Comparison of ENCODE assay signal across 21 cellular contexts in genomic region chr14:31124197-31124596, GRCh38.
DNase-seq lines count a peak whose midpoint lies in the region; ATAC-seq and TF ChIP-seq lines count a peak whose summit lies in the region.
"Had no signal": no experiment of that assay in that cellular context is flagged by ENCODE, and none has a peak within 500 bp of the region (broad histone marks: within the 10 kb centered on the region; RNA-seq: fewer than 3 reads in every experiment).

No MANE protein-coding gene starts in this region.

- no peak overlapping the region for H3K4me2 ChIP-seq in OCI-LY7 (ENCODE audit: low read length)
- H3K4me2 ChIP-seq: neural progenitor cell, smooth muscle cell had no signal

- intact Hi-C loops in OCI-LY7 (cut with micrococcal nuclease; ENCODE audit: unreplicated experiment), result no loop called here
- intact Hi-C loops in testis (cut with DNase I; ENCODE audit: low total_unique reads), result no loop called here
- intact Hi-C loops in vagina (cut with DNase I), result no loop called here

- H3K9me3 Mint-ChIP-seq in activated T-cell treated with anti-CD3 and anti-CD28 coated beads, Interleukin-2, amount 50 U/mL, for 4 hours, result no peaks in the 10 kb centered on the region
- H3K9me3 Mint-ChIP-seq in activated naive CD8-positive, alpha-beta T cell treated with anti-CD3 and anti-CD28 coated beads, Interleukin-2, amount 10 ng/mL, durations not matched to agents 7 days and 5 days, result no peaks in the 10 kb centered on the region
- H3K9me3 Mint-ChIP-seq in progenitor cell of endocrine pancreas (ENCODE audit: low read depth), result no peaks in the 10 kb centered on the region
- H3K9me3 Mint-ChIP-seq: activated T-cell treated with anti-CD3 and anti-CD28 coated beads, Interleukin-2, amount 50 U/mL, for 24 hours; neural progenitor cell had no signal

- peaks cover 4% of the 10 kb centered on the region; the same call in 1 of the 2 replicates for H4K20me1 ChIP-seq in OCI-LY7 (ENCODE audit: insufficient read depth, low read length)

- TF ChIP-seq POLR2A in testis (IDR thresholded peaks at IDR 0.05) (no peak), vagina (IDR thresholded peaks at IDR 0.05) (no peak)

- peaks cover 7% of the 10 kb centered on the region for H3K4me1 ChIP-seq in OCI-LY7 (ENCODE audit: insufficient read depth, low read length, poor library complexity, severe bottlenecking)
- no peaks in the 10 kb centered on the region for H3K4me1 ChIP-seq in testis
- H3K4me1 ChIP-seq in vagina, result no peaks in the 10 kb centered on the region
- H3K4me1 ChIP-seq: esophagus muscularis mucosa, neural progenitor cell, SJSA1 had no signal

- H3K27me3 Mint-ChIP-seq in activated T-cell treated with anti-CD3 and anti-CD28 coated beads, Interleukin-2, amount 50 U/mL, for 4 hours (ENCODE audit: low read depth), result no peaks in the 10 kb centered on the region
- no peaks in the 10 kb centered on the region for H3K27me3 Mint-ChIP-seq in activated naive CD8-positive, alpha-beta T cell treated with anti-CD3 and anti-CD28 coated beads, Interleukin-2, amount 10 ng/mL, durations not matched to agents 7 days and 5 days
- no peaks in the 10 kb centered on the region for H3K27me3 Mint-ChIP-seq in progenitor cell of endocrine pancreas
- H3K27me3 Mint-ChIP-seq: activated T-cell treated with anti-CD3 and anti-CD28 coated beads, Interleukin-2, amount 50 U/mL, for 24 hours had no signal

- H2AFZ ChIP-seq in OCI-LY7 (ENCODE audit: low read length), result no peak overlapping the region
- H2AFZ ChIP-seq: neural progenitor cell had no signal

- peaks cover 93% of the 10 kb centered on the region for H3K36me3 ChIP-seq in OCI-LY7 (ENCODE audit: insufficient read depth, low read length)
- H3K36me3 ChIP-seq in testis (ENCODE audit: low read depth, missing control alignments), result no peaks in the 10 kb centered on the region
- peaks cover 0 to 74% of the 10 kb centered on the region in 2 donors for H3K36me3 ChIP-seq in vagina

- POLR2A ChIA-PET in OCI-LY7 (lab: Charles Lee), result interaction anchor here (1.0 kb wide), 1 partner anchor 168 kb away, joined by 6 read pairs; no protein-coding TSS in a partner anchor
- POLR2A ChIA-PET in activated naive CD8-positive, alpha-beta T cell treated with anti-CD3 and anti-CD28 coated beads, Interleukin-2, amount 10 ng/mL, durations not matched to agents 7 days and 5 days (lab: Charles Lee), result interaction anchor here (0.8 kb wide), 1 partner anchor 83 kb away, joined by 4 read pairs; the partner anchor contains the start of gene HECTD1

- no peaks in the 10 kb centered on the region for H3K79me2 ChIP-seq in OCI-LY7 (ENCODE audit: insufficient read depth, low read depth, low read length)

- H3K9me3 ChIP-seq in OCI-LY7 (ENCODE audit: low read length) (no peaks in the 10 kb centered on the region), testis (no peaks in the 10 kb centered on the region), vagina (no peaks in the 10 kb centered on the region)
- H3K9me3 ChIP-seq: esophagus muscularis mucosa, SJSA1 had no signal

- DNase-seq in activated T-cell treated with anti-CD3 and anti-CD28 coated beads, Interleukin-2, amount 50 U/mL, for 4 hours, result no peak
- DNase-seq in activated T-cell treated with anti-CD3 and anti-CD28 coated beads, Interleukin-2, amount 50 U/mL, for 48 hours, result no peak
- no peak for DNase-seq in OCI-LY7 (ENCODE audit: low spot score)
- no peak for DNase-seq in activated naive CD8-positive, alpha-beta T cell treated with anti-CD3 and anti-CD28 coated beads, Interleukin-2, amount 10 ng/mL, durations not matched to agents 7 days and 5 days
- DNase-seq in progenitor cell of endocrine pancreas (ENCODE audit: low spot score, unreplicated experiment), result no peak
- no peak for DNase-seq in testis
- DNase-seq in vagina (ENCODE audit: extremely low spot score in 2 of 2), result no peak
- DNase-seq in SW 1271 (lab: John Stamatoyannopoulos, UW), result no peak
- DNase-seq: activated CD4-positive, CD25-positive, alpha-beta regulatory T cell treated with anti-CD3 and anti-CD28 coated beads, Interleukin-2, amount 50 U/mL, for 72 hours; activated T-cell treated with anti-CD3 and anti-CD28 coated beads, Interleukin-2, amount 50 U/mL, for 24 hours; aorta; cerebellar nuclear complex; left colon; MM.1S; NCI-H1694; T1000 had no signal

- no peak overlapping the region for H3K4me3 ChIP-seq in OCI-LY7 (ENCODE audit: low read depth, low read length, poor library complexity, severe bottlenecking)
- no peak overlapping the region for H3K4me3 ChIP-seq in testis
- H3K4me3 ChIP-seq in vagina, result no peak overlapping the region
- H3K4me3 ChIP-seq: esophagus muscularis mucosa, neural progenitor cell, SJSA1, smooth muscle cell had no signal

- H3K27ac ChIP-seq in OCI-LY7 (ENCODE audit: low read depth, low read length, poor library complexity, severe bottlenecking) (no peak overlapping the region), testis (no peak overlapping the region), vagina (no peak overlapping the region)
- H3K27ac ChIP-seq: esophagus muscularis mucosa, neural progenitor cell, SJSA1 had no signal

- peaks cover 53% of the 10 kb centered on the region for H3K36me3 Mint-ChIP-seq in activated T-cell treated with anti-CD3 and anti-CD28 coated beads, Interleukin-2, amount 50 U/mL, for 4 hours (ENCODE audit: insufficient read depth)
- H3K36me3 Mint-ChIP-seq in activated naive CD8-positive, alpha-beta T cell treated with anti-CD3 and anti-CD28 coated beads, Interleukin-2, amount 10 ng/mL, durations not matched to agents 7 days and 5 days, result peaks cover 48% of the 10 kb centered on the region
- H3K36me3 Mint-ChIP-seq in progenitor cell of endocrine pancreas (ENCODE audit: insufficient read depth), result peaks cover 21% of the 10 kb centered on the region

- peak overlapping the region; percentile 47 for H3K4me3 Mint-ChIP-seq in activated T-cell treated with anti-CD3 and anti-CD28 coated beads, Interleukin-2, amount 50 U/mL, for 4 hours
- H3K4me3 Mint-ChIP-seq in activated naive CD8-positive, alpha-beta T cell treated with anti-CD3 and anti-CD28 coated beads, Interleukin-2, amount 10 ng/mL, durations not matched to agents 7 days and 5 days, result peak overlapping the region; percentile 64
- H3K4me3 Mint-ChIP-seq in progenitor cell of endocrine pancreas (ENCODE audit: low read depth), result no peak overlapping the region
- H3K4me3 Mint-ChIP-seq: activated T-cell treated with anti-CD3 and anti-CD28 coated beads, Interleukin-2, amount 50 U/mL, for 24 hours; neural progenitor cell had no signal

- peak overlapping the region; percentile 83 for H3K27ac Mint-ChIP-seq in activated naive CD8-positive, alpha-beta T cell treated with anti-CD3 and anti-CD28 coated beads, Interleukin-2, amount 10 ng/mL, durations not matched to agents 7 days and 5 days
- H3K27ac Mint-ChIP-seq in progenitor cell of endocrine pancreas, result peak overlapping the region; percentile 19
- H3K27ac Mint-ChIP-seq: activated T-cell treated with anti-CD3 and anti-CD28 coated beads, Interleukin-2, amount 50 U/mL, for 24 hours; neural progenitor cell had no signal

- H3K4me1 Mint-ChIP-seq in activated T-cell treated with anti-CD3 and anti-CD28 coated beads, Interleukin-2, amount 50 U/mL, for 4 hours (ENCODE audit: low read depth), result peaks cover 47% of the 10 kb centered on the region
- peaks cover 28% of the 10 kb centered on the region for H3K4me1 Mint-ChIP-seq in activated naive CD8-positive, alpha-beta T cell treated with anti-CD3 and anti-CD28 coated beads, Interleukin-2, amount 10 ng/mL, durations not matched to agents 7 days and 5 days
- H3K4me1 Mint-ChIP-seq in progenitor cell of endocrine pancreas (ENCODE audit: low read depth), result peaks cover 10% of the 10 kb centered on the region
- H3K4me1 Mint-ChIP-seq: neural progenitor cell had no signal

- WGBS in testis, 2 donors, result 82 to 86% methylated on average over 3 of the region's 3 CpGs

- CTCF ChIA-PET in OCI-LY7 (lab: Charles Lee; ENCODE audit: unreplicated experiment), result no interaction called here

- peak; percentile 67 to 68 for ATAC-seq in activated T-cell treated with anti-CD3 and anti-CD28 coated beads, Interleukin-2, amount 50 U/mL, for 4 hours
- peak; percentile 62 for ATAC-seq in activated naive CD8-positive, alpha-beta T cell treated with anti-CD3 and anti-CD28 coated beads, Interleukin-2, amount 10 ng/mL, durations not matched to agents 7 days and 5 days (ENCODE audit: low read depth)
- ATAC-seq: left colon, Panc1 had no signal

- H3K9me2 ChIP-seq in OCI-LY7 (ENCODE audit: insufficient read depth, low read length), result no peaks in the 10 kb centered on the region

- TSS peak; percentile 16 for BruUV-seq in OCI-LY7 (replicated peaks; lab: Mats Ljungman, UMichigan)

- H3K27me3 ChIP-seq in testis (no peaks in the 10 kb centered on the region), vagina (no peaks in the 10 kb centered on the region)
- H3K27me3 ChIP-seq: esophagus muscularis mucosa, neural progenitor cell, SJSA1 had no signal

- TF ChIP-seq CTCF in OCI-LY7 (conservative IDR thresholded peaks at IDR 0.05; ENCODE audit: low read length) (no peak), progenitor cell of endocrine pancreas (IDR thresholded peaks at IDR 0.05; ENCODE audit: unreplicated experiment) (no peak), testis (IDR thresholded peaks at IDR 0.05) (no peak), vagina (IDR thresholded peaks at IDR 0.05) (no peak)
